Comparison of ENCODE assay signal across 28 cellular contexts in the genomic region with DNA sequence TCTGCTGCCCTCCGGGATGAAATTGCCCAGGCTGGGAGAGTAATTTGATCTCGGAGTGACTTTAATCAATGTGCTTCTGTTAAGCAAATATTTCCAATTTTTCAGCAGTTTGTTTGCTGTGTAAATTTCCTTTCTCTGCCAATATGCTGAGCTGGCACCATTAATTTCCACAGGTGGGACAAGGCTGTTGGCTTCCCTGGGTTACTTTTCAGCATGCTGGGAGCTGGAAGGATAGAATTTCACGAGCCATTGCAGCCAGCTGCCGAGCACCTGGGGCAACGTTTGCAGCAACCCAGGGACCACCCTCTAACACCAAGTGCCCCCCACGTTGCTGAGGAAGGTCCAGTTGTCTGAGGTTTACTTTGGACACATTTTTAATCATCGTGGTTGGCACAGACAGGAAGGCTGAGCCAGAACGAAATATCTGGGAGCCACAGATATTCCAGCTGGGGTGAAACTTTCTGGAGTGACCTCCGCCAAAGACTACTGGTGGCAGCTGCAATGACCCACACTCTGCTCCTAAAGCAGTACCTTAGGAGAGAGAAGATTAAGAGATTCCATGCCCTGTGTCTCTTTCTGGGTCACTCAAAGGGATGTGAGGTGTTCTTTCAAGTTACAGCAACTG.
DNase-seq lines count a peak whose midpoint lies in the region; ATAC-seq, FAIRE-seq and TF ChIP-seq lines count a peak whose summit lies in the region.
"Had no signal": no experiment of that assay in that cellular context is flagged by ENCODE, and none has a peak within 500 bp of the region (broad histone marks: within the 10 kb centered on the region; RNA-seq: fewer than 3 reads in every experiment).

No MANE protein-coding gene starts in this region.

- DNase-seq in DMS53 treated with DMSO at 0.1 percent for 48 hours (lab: John Stamatoyannopoulos, UW; ENCODE audit: unreplicated experiment) (peak; percentile 77), NCI-H146 treated with DMSO at 0.1 percent for 48 hours (lab: John Stamatoyannopoulos, UW; ENCODE audit: unreplicated experiment) (peak; percentile 98), NCI-H526 treated with DMSO at 0.1 percent for 48 hours (lab: John Stamatoyannopoulos, UW) (peak; percentile 68), HepG2 (ENCODE audit: low spot score) (no peak), OCI-LY7 (ENCODE audit: low spot score) (no peak), HuH-7 (ENCODE audit: low spot score) (no peak), NCI-H1436 (lab: John Stamatoyannopoulos, UW) (no peak), NCI-H1048 (lab: John Stamatoyannopoulos, UW) (no peak)
- DNase-seq: activated CD4-positive, alpha-beta T cell treated with anti-CD3 and anti-CD28 coated beads for 4 hours; activated naive CD4-positive, alpha-beta T cell treated with anti-CD3 and anti-CD28 coated beads, Interleukin-2, amount 10 ng/mL, durations not matched to agents 7 days and 5 days; activated T-cell treated with anti-CD3 and anti-CD28 coated beads, Interleukin-2, amount 50 U/mL, for 72 hours; anterior cingulate cortex; caudate nucleus; CD4-positive, CD25-positive, alpha-beta regulatory T cell; DND-41; IMR-90; mesendoderm; naive B cell; NCI-H2107; occipital lobe; Peyer's patch; retina; stimulated activated CD4-positive, alpha-beta T cell treated with anti-CD3 and anti-CD28 coated beads, Interleukin-4, amount 100 ng/mL, for 24 hours; stimulated activated naive CD4-positive, alpha-beta T cell treated with Interleukin-2 at 50 U/mL for 16 hours; thyroid gland had no signal

- BruUV-seq in HepG2 (replicated peaks; lab: Mats Ljungman, UMichigan) (no TSS peak), OCI-LY7 (replicated peaks; lab: Mats Ljungman, UMichigan) (no TSS peak)

- TF ChIP-seq EP300 in HepG2 (IDR thresholded peaks at IDR 0.05; ENCODE audit: low read depth in 2 of 2, low read length in 2 of 2), result no peak
- no peak for TF ChIP-seq EP300 in HepG2 (CRISPR knock-in tag; IDR thresholded peaks at IDR 0.05; ENCODE audit: borderline replicate concordance)

- in situ Hi-C loops in HepG2 (cut with HindIII; ENCODE audit: extremely low pct_ligation_motif_present, low pct_unique_long_range_greater_than_20kb), result no loop called here

- no peak overlapping the region for H3K9ac ChIP-seq in HepG2 (ENCODE audit: insufficient read depth, low read depth, low read length)

- no peak overlapping the region for H2AFZ ChIP-seq in HepG2 (ENCODE audit: low read length)
- H2AFZ ChIP-seq in OCI-LY7 (ENCODE audit: low read length), result no peak overlapping the region

- H4K20me1 ChIP-seq in HepG2 (ENCODE audit: insufficient read depth, low read length) (no peaks in the 10 kb centered on the region), OCI-LY7 (ENCODE audit: insufficient read depth, low read length) (no peaks in the 10 kb centered on the region)

- H3K36me3 ChIP-seq in HepG2 (replicated peaks in 1 of 2; ENCODE audit: control insufficient read depth in 1 of 2, insufficient read depth in 2 of 2, low read length in 2 of 2), result no peaks in the 10 kb centered on the region
- H3K36me3 ChIP-seq in OCI-LY7 (ENCODE audit: insufficient read depth, low read length), result no peaks in the 10 kb centered on the region
- H3K36me3 ChIP-seq: Peyer's patch, SJSA1, thyroid gland had no signal

- intact Hi-C loops in HepG2 (cut with micrococcal nuclease; ENCODE audit: unreplicated experiment) (no loop called here), OCI-LY7 (cut with micrococcal nuclease; ENCODE audit: unreplicated experiment) (no loop called here)

- no peaks in the 10 kb centered on the region for H3K4me1 ChIP-seq in HepG2 (ENCODE audit: insufficient read depth, low read length)
- H3K4me1 ChIP-seq in OCI-LY7 (ENCODE audit: insufficient read depth, low read length, poor library complexity, severe bottlenecking), result no peaks in the 10 kb centered on the region
- H3K4me1 ChIP-seq: Peyer's patch, SJSA1, thyroid gland had no signal

- 19% methylated on average over 4 of the region's 9 CpGs for WGBS in HepG2 (ENCODE audit: low lambda C conversion rate)

- no peak for TF ChIP-seq CTCF in HepG2 (CRISPR knock-in tag; IDR thresholded peaks at IDR 0.05)
- no peak for TF ChIP-seq CTCF in OCI-LY7 (conservative IDR thresholded peaks at IDR 0.05; ENCODE audit: low read length)

- H3K4me3 ChIP-seq in HepG2 (replicated peaks in 1 of 3; ENCODE audit: insufficient read depth in 1 of 3, low read depth in 2 of 3, low read length in 3 of 3), result no peak overlapping the region
- H3K4me3 ChIP-seq in OCI-LY7 (ENCODE audit: low read depth, low read length, poor library complexity, severe bottlenecking), result no peak overlapping the region
- H3K4me3 ChIP-seq: Peyer's patch, SJSA1, thyroid gland had no signal

- H3K4me2 ChIP-seq in HepG2 (ENCODE audit: low read depth, low read length) (no peak overlapping the region), OCI-LY7 (ENCODE audit: low read length) (no peak overlapping the region)

- H3K9me3 ChIP-seq in HepG2 (ENCODE audit: low read length) (no peaks in the 10 kb centered on the region), OCI-LY7 (ENCODE audit: low read length) (no peaks in the 10 kb centered on the region)
- H3K9me3 ChIP-seq: Peyer's patch, SJSA1, thyroid gland had no signal

- FAIRE-seq in HepG2 (lab: Jason Lieb, UNC), result no peak
- FAIRE-seq: GM12891, H54 had no signal

- POLR2A ChIA-PET in HepG2 (lab: Yijun Ruan, JAX) (no interaction called here), OCI-LY7 (lab: Charles Lee) (interaction anchor here (0.9 kb wide), 1 partner anchor 27 kb away, joined by 3 read pairs; no protein-coding TSS in a partner anchor)

- no peak for ATAC-seq in HepG2
- ATAC-seq: activated T-cell treated with anti-CD3 and anti-CD28 coated beads, Interleukin-2, amount 50 U/mL, for 72 hours had no signal

- H3K9me2 ChIP-seq in OCI-LY7 (ENCODE audit: insufficient read depth, low read length), result no peaks in the 10 kb centered on the region

- TF ChIP-seq RAD21 in HepG2 (CRISPR knock-in tag; IDR thresholded peaks at IDR 0.05), result no peak

- peaks cover 0 to 1% of the 10 kb centered on the region in 2 experiments; a peak in 1 of 5 replicates for H3K27me3 ChIP-seq in HepG2 (ENCODE audit: control insufficient read depth in 1 of 2, insufficient read depth in 2 of 2, low read length in 2 of 2)
- H3K27me3 ChIP-seq: Peyer's patch, SJSA1, thyroid gland had no signal

- H3K27ac ChIP-seq in HepG2 (ENCODE audit: extremely low read length, insufficient read depth, low read length), result no peak overlapping the region
- H3K27ac ChIP-seq in OCI-LY7 (ENCODE audit: low read depth, low read length, poor library complexity, severe bottlenecking), result no peak overlapping the region
- H3K27ac ChIP-seq: Peyer's patch, SJSA1, thyroid gland had no signal

- TF ChIP-seq POLR2A in HepG2 (IDR thresholded peaks at IDR 0.05; ENCODE audit: insufficient read depth in 1 of 2, low read depth in 2 of 2, low read length in 2 of 2), result no peak

- CTCF ChIA-PET in HepG2 (lab: Yijun Ruan, JAX; ENCODE audit: low intra/inter-chr PET ratio, low total read pairs) (no interaction called here), OCI-LY7 (lab: Charles Lee; ENCODE audit: unreplicated experiment) (no interaction called here)

- H3K79me2 ChIP-seq in HepG2 (ENCODE audit: insufficient read depth, low read length) (no peaks in the 10 kb centered on the region), OCI-LY7 (ENCODE audit: insufficient read depth, low read depth, low read length) (no peaks in the 10 kb centered on the region)

TF ChIP-seq in HepG2, 621 proteins besides CTCF, POLR2A, EP300 and RAD21:
- TF ChIP-seq SP1 (IDR thresholded peaks at IDR 0.05) (no peak), SP1 (CRISPR knock-in tag; IDR thresholded peaks at IDR 0.05) (no peak), MAFK (conservative IDR thresholded peaks at IDR 0.05 in 1 of 2, IDR thresholded peaks at IDR 0.05 in 1 of 2; ENCODE audit: low read length in 2 of 2) (peak; percentile 19 to 45; a peak in 2 of 4 replicates), GTF2F1 (IDR thresholded peaks at IDR 0.05; ENCODE audit: low read length) (no peak), PITX1 (CRISPR knock-in tag; IDR thresholded peaks at IDR 0.05) (no peak), MZF1 (CRISPR knock-in tag; IDR thresholded peaks at IDR 0.05; ENCODE audit: borderline replicate concordance) (no peak), PHF21A (CRISPR knock-in tag; IDR thresholded peaks at IDR 0.05) (no peak), HOXA9 (CRISPR knock-in tag; IDR thresholded peaks at IDR 0.05; ENCODE audit: borderline replicate concordance) (no peak)

Comparison
In these comparisons a context has a peak if more than half of its experiments do, and no peak if none do; other contexts are left out.
1. DNase-seq: peak in DMS53 treated with DMSO at 0.1 percent for 48 hours (single experiment), NCI-H146 treated with DMSO at 0.1 percent for 48 hours (single experiment) and NCI-H526 treated with DMSO at 0.1 percent for 48 hours (single experiment); none in HepG2 (single experiment), OCI-LY7 (single experiment), HuH-7 (single experiment), NCI-H1436 (single experiment) and NCI-H1048 (single experiment).